In the genomic region with DNA sequence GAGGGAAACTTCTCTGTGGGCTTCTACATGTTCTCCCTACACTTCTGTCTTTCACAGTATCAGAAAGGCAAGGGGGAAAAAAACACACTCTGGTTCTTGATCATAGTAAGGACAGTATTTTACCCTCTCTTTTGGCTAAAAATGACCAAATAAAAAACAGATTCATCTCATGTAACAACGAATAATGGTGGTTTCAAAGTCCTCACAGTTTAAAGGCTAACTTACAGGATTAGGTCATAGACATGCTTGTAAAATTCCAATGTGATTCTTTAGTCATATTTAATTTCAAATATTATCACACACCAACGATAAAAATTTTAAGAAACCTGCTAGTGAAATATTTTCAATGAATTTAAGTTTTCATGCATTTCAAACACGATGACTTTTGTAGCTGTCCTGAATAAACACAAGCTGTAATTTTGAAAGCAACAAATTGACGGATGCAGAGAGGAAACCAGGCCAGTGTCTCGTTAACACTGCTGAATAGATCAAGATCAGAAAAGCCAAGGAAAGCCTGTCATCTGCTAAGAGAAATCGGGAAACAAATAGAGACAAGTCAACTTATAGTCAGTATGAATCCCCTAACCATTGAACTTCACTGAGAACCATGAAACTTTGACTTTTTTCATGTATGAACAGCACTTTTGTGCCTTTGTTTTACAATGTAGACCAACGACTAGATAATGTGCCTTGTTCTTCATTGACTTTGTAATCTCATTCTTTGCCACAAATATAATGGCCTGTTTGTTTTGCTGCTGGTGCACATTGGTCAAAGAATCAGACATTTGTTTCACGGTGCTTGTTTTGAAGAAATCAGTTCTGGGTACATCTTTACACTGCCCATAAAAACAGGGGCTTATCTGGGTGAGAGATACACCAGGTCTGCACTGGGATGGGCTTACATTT, we compare ENCODE assay signal across 3 cellular contexts.
A peak's percentile ranks its signal among the peaks of the same experiment; 100 is the strongest.
TF ChIP-seq lines count a peak whose summit lies in the region.

No MANE protein-coding gene starts in this region.

TF ChIP-seq in GM12891, 5 proteins besides CTCF, POLR2A, EP300 and RAD21:
- no peak for TF ChIP-seq PAX5 (IDR thresholded peaks at IDR 0.05; ENCODE audit: insufficient read depth, low read length, severe bottlenecking)
- no peak for TF ChIP-seq POLR2AphosphoS5 (IDR thresholded peaks at IDR 0.05; ENCODE audit: low read depth, low read length)
- TF ChIP-seq POU2F2 (IDR thresholded peaks at IDR 0.05; ENCODE audit: low read depth, low read length) = no peak
- TF ChIP-seq TAF1 (IDR thresholded peaks at IDR 0.05; ENCODE audit: low read depth, low read length) = no peak
- TF ChIP-seq SPI1 (IDR thresholded peaks at IDR 0.05; ENCODE audit: low read depth, low read length) = no peak
TF ChIP-seq in GM12891: peak in this region for 0.

TF ChIP-seq in K562, 482 proteins besides CTCF, POLR2A, EP300 and RAD21:
- TF ChIP-seq, protein P1, sequence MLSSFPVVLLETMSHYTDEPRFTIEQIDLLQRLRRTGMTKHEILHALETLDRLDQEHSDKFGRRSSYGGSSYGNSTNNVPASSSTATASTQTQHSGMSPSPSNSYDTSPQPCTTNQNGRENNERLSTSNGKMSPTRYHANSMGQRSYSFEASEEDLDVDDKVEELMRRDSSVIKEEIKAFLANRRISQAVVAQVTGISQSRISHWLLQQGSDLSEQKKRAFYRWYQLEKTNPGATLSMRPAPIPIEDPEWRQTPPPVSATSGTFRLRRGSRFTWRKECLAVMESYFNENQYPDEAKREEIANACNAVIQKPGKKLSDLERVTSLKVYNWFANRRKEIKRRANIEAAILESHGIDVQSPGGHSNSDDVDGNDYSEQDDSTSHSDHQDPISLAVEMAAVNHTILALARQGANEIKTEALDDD (IDR thresholded peaks at IDR 0.05) = peak; percentile 17; the same call in 1 of the 2 replicates
- no peak for TF ChIP-seq GATAD2A (IDR thresholded peaks at IDR 0.05)
TF ChIP-seq in K562: peak in this region for 1.

TF ChIP-seq in HepG2, 621 proteins besides CTCF, POLR2A, EP300 and RAD21 (continues in another document):
- TF ChIP-seq ZMYM4 (CRISPR knock-in tag; IDR thresholded peaks at IDR 0.05) = 0 out of 2 replicates have a peak, but pooled peaks have one; percentile 18
- TF ChIP-seq FOXP1 (IDR thresholded peaks at IDR 0.05) = no peak
- TF ChIP-seq FOXP1 (CRISPR knock-in tag; IDR thresholded peaks at IDR 0.05) = peak; percentile 25; the same call in 1 of the 2 replicates
- TF ChIP-seq LCORL (IDR thresholded peaks at IDR 0.05) = no peak
- 0 out of 2 replicates have a peak, but pooled peaks have one; percentile 20 for TF ChIP-seq LCORL (CRISPR knock-in tag; IDR thresholded peaks at IDR 0.05)
- TF ChIP-seq, protein P2, sequence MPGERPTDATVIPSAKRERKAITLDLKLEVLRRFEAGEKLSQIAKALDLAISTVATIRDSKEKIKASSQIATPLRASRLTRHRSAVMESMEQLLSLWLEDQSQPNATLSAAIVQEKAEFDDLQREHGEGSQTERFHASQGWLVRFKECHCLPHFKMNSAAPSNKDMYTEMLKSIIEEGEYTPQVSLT (CRISPR knock-in tag; IDR thresholded peaks at IDR 0.05; ENCODE audit: borderline replicate concordance, low read depth) = no peak
- no peak for TF ChIP-seq ZNF333 (CRISPR knock-in tag; IDR thresholded peaks at IDR 0.05; ENCODE audit: borderline replicate concordance)
- peak; percentile 80 for TF ChIP-seq BCL6 (CRISPR knock-in tag; IDR thresholded peaks at IDR 0.05)
- TF ChIP-seq, protein P3, sequence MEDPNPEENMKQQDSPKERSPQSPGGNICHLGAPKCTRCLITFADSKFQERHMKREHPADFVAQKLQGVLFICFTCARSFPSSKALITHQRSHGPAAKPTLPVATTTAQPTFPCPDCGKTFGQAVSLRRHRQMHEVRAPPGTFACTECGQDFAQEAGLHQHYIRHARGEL (CRISPR knock-in tag; IDR thresholded peaks at IDR 0.05) = no peak
- peak; percentile 61; the same call in 1 of the 2 replicates for TF ChIP-seq GATA4 (IDR thresholded peaks at IDR 0.05; ENCODE audit: borderline replicate concordance, low read depth)
- 0 out of 2 replicates have a peak, but pooled peaks have one; percentile 13 for TF ChIP-seq TBX3 (IDR thresholded peaks at IDR 0.05; ENCODE audit: borderline replicate concordance)
- TF ChIP-seq ZBTB7B (CRISPR knock-in tag; IDR thresholded peaks at IDR 0.05) = peak; percentile 22; the same call in 1 of the 2 replicates
- TF ChIP-seq HHEX (CRISPR knock-in tag; IDR thresholded peaks at IDR 0.05) = peak; percentile 27; the same call in 1 of the 2 replicates
- TF ChIP-seq, protein P4, sequence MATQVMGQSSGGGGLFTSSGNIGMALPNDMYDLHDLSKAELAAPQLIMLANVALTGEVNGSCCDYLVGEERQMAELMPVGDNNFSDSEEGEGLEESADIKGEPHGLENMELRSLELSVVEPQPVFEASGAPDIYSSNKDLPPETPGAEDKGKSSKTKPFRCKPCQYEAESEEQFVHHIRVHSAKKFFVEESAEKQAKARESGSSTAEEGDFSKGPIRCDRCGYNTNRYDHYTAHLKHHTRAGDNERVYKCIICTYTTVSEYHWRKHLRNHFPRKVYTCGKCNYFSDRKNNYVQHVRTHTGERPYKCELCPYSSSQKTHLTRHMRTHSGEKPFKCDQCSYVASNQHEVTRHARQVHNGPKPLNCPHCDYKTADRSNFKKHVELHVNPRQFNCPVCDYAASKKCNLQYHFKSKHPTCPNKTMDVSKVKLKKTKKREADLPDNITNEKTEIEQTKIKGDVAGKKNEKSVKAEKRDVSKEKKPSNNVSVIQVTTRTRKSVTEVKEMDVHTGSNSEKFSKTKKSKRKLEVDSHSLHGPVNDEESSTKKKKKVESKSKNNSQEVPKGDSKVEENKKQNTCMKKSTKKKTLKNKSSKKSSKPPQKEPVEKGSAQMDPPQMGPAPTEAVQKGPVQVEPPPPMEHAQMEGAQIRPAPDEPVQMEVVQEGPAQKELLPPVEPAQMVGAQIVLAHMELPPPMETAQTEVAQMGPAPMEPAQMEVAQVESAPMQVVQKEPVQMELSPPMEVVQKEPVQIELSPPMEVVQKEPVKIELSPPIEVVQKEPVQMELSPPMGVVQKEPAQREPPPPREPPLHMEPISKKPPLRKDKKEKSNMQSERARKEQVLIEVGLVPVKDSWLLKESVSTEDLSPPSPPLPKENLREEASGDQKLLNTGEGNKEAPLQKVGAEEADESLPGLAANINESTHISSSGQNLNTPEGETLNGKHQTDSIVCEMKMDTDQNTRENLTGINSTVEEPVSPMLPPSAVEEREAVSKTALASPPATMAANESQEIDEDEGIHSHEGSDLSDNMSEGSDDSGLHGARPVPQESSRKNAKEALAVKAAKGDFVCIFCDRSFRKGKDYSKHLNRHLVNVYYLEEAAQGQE (IDR thresholded peaks at IDR 0.05; ENCODE audit: borderline replicate concordance in 1 of 2, low read depth in 1 of 2, low read length in 2 of 2) = peak in 1 of 2 experiments; percentile 40; a peak in 1 of 4 replicates
- no peak for TF ChIP-seq ATF7 (IDR thresholded peaks at IDR 0.05)
- TF ChIP-seq ATF7 (CRISPR knock-in tag; IDR thresholded peaks at IDR 0.05) = no peak
- TF ChIP-seq ELF1 (CRISPR knock-in tag; IDR thresholded peaks at IDR 0.05) = no peak
- TF ChIP-seq TCF7 (IDR thresholded peaks at IDR 0.05; ENCODE audit: low read depth) = peak; percentile 73
- no peak for TF ChIP-seq FOXA1 (IDR thresholded peaks at IDR 0.05)
- peak; percentile 46 for TF ChIP-seq FOXA1 (CRISPR knock-in tag; IDR thresholded peaks at IDR 0.05)
- TF ChIP-seq ISL2 (CRISPR knock-in tag; IDR thresholded peaks at IDR 0.05) = peak; percentile 60
- TF ChIP-seq SAP130 (CRISPR knock-in tag; IDR thresholded peaks at IDR 0.05; ENCODE audit: low read depth) = peak; percentile 58
- no peak for TF ChIP-seq CHCHD3 (CRISPR knock-in tag; IDR thresholded peaks at IDR 0.05)
- peak; percentile 71 for TF ChIP-seq GFI1 (CRISPR knock-in tag; IDR thresholded peaks at IDR 0.05; ENCODE audit: borderline replicate concordance)
- TF ChIP-seq CREM (IDR thresholded peaks at IDR 0.05) = peak; percentile 60
- TF ChIP-seq CREM (CRISPR knock-in tag; IDR thresholded peaks at IDR 0.05) = no peak
- no peak for TF ChIP-seq STAG1 (CRISPR knock-in tag; IDR thresholded peaks at IDR 0.05)
- peak; percentile 44; the same call in 1 of the 2 replicates for TF ChIP-seq TBX2 (CRISPR knock-in tag; IDR thresholded peaks at IDR 0.05; ENCODE audit: borderline replicate concordance)
- peak; percentile 44; the same call in 1 of the 2 replicates for TF ChIP-seq FOXO1 (CRISPR knock-in tag; IDR thresholded peaks at IDR 0.05)
- peak; percentile 76 for TF ChIP-seq GATAD2A (CRISPR knock-in tag; IDR thresholded peaks at IDR 0.05)
- TF ChIP-seq NCOA2 (CRISPR knock-in tag; IDR thresholded peaks at IDR 0.05) = peak; percentile 66
- no peak for TF ChIP-seq ZNF773 (CRISPR knock-in tag; IDR thresholded peaks at IDR 0.05; ENCODE audit: borderline replicate concordance)
- TF ChIP-seq, protein P5, sequence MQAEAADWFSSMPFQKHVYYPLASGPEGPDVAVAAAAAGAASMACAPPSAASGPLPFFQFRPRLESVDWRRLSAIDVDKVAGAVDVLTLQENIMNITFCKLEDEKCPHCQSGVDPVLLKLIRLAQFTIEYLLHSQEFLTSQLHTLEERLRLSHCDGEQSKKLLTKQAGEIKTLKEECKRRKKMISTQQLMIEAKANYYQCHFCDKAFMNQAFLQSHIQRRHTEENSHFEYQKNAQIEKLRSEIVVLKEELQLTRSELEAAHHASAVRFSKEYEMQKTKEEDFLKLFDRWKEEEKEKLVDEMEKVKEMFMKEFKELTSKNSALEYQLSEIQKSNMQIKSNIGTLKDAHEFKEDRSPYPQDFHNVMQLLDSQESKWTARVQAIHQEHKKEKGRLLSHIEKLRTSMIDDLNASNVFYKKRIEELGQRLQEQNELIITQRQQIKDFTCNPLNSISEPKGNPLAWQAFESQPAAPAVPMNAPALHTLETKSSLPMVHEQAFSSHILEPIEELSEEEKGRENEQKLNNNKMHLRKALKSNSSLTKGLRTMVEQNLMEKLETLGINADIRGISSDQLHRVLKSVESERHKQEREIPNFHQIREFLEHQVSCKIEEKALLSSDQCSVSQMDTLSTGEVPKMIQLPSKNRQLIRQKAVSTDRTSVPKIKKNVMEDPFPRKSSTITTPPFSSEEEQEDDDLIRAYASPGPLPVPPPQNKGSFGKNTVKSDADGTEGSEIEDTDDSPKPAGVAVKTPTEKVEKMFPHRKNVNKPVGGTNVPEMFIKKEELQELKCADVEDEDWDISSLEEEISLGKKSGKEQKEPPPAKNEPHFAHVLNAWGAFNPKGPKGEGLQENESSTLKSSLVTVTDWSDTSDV (CRISPR knock-in tag; IDR thresholded peaks at IDR 0.05) = no peak
- no peak for TF ChIP-seq RBAK (CRISPR knock-in tag; IDR thresholded peaks at IDR 0.05)
- no peak for TF ChIP-seq SOX6 (IDR thresholded peaks at IDR 0.05)
- TF ChIP-seq SOX6 (CRISPR knock-in tag; IDR thresholded peaks at IDR 0.05) = peak; percentile 96
- TF ChIP-seq, protein P6, sequence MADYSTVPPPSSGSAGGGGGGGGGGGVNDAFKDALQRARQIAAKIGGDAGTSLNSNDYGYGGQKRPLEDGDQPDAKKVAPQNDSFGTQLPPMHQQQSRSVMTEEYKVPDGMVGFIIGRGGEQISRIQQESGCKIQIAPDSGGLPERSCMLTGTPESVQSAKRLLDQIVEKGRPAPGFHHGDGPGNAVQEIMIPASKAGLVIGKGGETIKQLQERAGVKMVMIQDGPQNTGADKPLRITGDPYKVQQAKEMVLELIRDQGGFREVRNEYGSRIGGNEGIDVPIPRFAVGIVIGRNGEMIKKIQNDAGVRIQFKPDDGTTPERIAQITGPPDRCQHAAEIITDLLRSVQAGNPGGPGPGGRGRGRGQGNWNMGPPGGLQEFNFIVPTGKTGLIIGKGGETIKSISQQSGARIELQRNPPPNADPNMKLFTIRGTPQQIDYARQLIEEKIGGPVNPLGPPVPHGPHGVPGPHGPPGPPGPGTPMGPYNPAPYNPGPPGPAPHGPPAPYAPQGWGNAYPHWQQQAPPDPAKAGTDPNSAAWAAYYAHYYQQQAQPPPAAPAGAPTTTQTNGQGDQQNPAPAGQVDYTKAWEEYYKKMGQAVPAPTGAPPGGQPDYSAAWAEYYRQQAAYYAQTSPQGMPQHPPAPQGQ (CRISPR knock-in tag; IDR thresholded peaks at IDR 0.05; ENCODE audit: borderline replicate concordance) = 0 out of 2 replicates have a peak, but pooled peaks have one; percentile 42
- 0 out of 2 replicates have a peak, but pooled peaks have one; percentile 57 for TF ChIP-seq ZNF331 (CRISPR knock-in tag; IDR thresholded peaks at IDR 0.05)
- TF ChIP-seq, protein P7, sequence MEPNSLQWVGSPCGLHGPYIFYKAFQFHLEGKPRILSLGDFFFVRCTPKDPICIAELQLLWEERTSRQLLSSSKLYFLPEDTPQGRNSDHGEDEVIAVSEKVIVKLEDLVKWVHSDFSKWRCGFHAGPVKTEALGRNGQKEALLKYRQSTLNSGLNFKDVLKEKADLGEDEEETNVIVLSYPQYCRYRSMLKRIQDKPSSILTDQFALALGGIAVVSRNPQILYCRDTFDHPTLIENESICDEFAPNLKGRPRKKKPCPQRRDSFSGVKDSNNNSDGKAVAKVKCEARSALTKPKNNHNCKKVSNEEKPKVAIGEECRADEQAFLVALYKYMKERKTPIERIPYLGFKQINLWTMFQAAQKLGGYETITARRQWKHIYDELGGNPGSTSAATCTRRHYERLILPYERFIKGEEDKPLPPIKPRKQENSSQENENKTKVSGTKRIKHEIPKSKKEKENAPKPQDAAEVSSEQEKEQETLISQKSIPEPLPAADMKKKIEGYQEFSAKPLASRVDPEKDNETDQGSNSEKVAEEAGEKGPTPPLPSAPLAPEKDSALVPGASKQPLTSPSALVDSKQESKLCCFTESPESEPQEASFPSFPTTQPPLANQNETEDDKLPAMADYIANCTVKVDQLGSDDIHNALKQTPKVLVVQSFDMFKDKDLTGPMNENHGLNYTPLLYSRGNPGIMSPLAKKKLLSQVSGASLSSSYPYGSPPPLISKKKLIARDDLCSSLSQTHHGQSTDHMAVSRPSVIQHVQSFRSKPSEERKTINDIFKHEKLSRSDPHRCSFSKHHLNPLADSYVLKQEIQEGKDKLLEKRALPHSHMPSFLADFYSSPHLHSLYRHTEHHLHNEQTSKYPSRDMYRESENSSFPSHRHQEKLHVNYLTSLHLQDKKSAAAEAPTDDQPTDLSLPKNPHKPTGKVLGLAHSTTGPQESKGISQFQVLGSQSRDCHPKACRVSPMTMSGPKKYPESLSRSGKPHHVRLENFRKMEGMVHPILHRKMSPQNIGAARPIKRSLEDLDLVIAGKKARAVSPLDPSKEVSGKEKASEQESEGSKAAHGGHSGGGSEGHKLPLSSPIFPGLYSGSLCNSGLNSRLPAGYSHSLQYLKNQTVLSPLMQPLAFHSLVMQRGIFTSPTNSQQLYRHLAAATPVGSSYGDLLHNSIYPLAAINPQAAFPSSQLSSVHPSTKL (CRISPR knock-in tag; IDR thresholded peaks at IDR 0.05) = peak; percentile 68
- TF ChIP-seq SIX1 (CRISPR knock-in tag; IDR thresholded peaks at IDR 0.05; ENCODE audit: borderline replicate concordance) = peak; percentile 68; the same call in 1 of the 2 replicates
- peak; percentile 47; the same call in 1 of the 2 replicates for TF ChIP-seq SALL1 (CRISPR knock-in tag; IDR thresholded peaks at IDR 0.05)
- TF ChIP-seq ZSCAN21 (CRISPR knock-in tag; IDR thresholded peaks at IDR 0.05; ENCODE audit: borderline replicate concordance) = no peak
- TF ChIP-seq HDAC1 (CRISPR knock-in tag; IDR thresholded peaks at IDR 0.05) = peak; percentile 48
- TF ChIP-seq CEBPG (CRISPR knock-in tag; IDR thresholded peaks at IDR 0.05) = peak; percentile 42; the same call in 1 of the 2 replicates
- TF ChIP-seq ZNF614 (CRISPR knock-in tag; IDR thresholded peaks at IDR 0.05; ENCODE audit: borderline replicate concordance) = peak; percentile 39; the same call in 1 of the 2 replicates
- TF ChIP-seq MED1 (CRISPR knock-in tag; IDR thresholded peaks at IDR 0.05) = peak; percentile 23; the same call in 1 of the 2 replicates
- peak; percentile 41; the same call in 1 of the 2 replicates for TF ChIP-seq ZNF878 (CRISPR knock-in tag; IDR thresholded peaks at IDR 0.05)
- no peak for TF ChIP-seq ZNF383 (CRISPR knock-in tag; IDR thresholded peaks at IDR 0.05; ENCODE audit: borderline replicate concordance)
- no peak for TF ChIP-seq TEAD2 (CRISPR knock-in tag; IDR thresholded peaks at IDR 0.05)
- 0 out of 2 replicates have a peak, but pooled peaks have one; percentile 13 for TF ChIP-seq SP5 (CRISPR knock-in tag; IDR thresholded peaks at IDR 0.05; ENCODE audit: borderline replicate concordance, low read depth)
